In the genomic region with DNA sequence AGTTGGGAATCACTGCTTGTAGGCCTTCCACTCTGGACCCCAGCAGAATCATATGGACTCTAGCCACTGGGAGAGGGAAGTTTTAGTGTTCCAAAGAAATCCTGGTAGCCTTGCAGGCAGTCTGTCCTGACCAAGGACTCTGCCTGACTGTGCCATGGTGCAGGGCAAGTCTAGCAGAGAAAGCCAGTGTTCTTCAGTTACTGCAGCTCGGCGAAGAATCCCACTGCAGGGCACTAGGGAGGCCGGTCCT, we compare ENCODE assay signal across 8 cellular contexts. TPM values are rescaled to one million over a fixed set of nuclear protein-coding genes. Genes with fewer than 3 reads are reported as not detected.
DNase-seq lines count a peak whose midpoint lies in the region; ATAC-seq lines count a peak whose summit lies in the region.

No MANE protein-coding gene starts in this region.

- no peak for DNase-seq in activated naive CD4-positive, alpha-beta T cell treated with anti-CD3 and anti-CD28 coated beads for 36 hours
- no peak for DNase-seq in activated naive CD4-positive, alpha-beta T cell treated with anti-CD3 and anti-CD28 coated beads, Interleukin-2, amount 50 U/mL, for 16 hours
- DNase-seq in activated T-helper 1 cell treated with anti-CD3 and anti-CD28 coated beads, Interleukin-12 subunit alpha, Interleukin-12 subunit beta, Interleukin-2, Interleukin-4 antibody, amounts not matched to agents 30 ng/mL and 10 ng/mL and 1 ng/mL, durations not matched to agents 14 hours and 24 hours and 36 hours (ENCODE audit: low spot score): no peak
- DNase-seq in stimulated activated naive CD8-positive, alpha-beta T cell treated with anti-CD3 and anti-CD28 coated beads, Interleukin-15, amount 100 ng/mL, for 72 hours: no peak
- no peak for DNase-seq in AG08395 (ENCODE audit: low spot score)
- DNase-seq in OCI-M2 (lab: John Stamatoyannopoulos, UW; ENCODE audit: unreplicated experiment): no peak
- DNase-seq in NCI-H1092 treated with DMSO at 0.1 percent for 48 hours (lab: John Stamatoyannopoulos, UW): no peak

- intact Hi-C loops in activated naive CD4-positive, alpha-beta T cell treated with anti-CD3 and anti-CD28 coated beads for 36 hours (cut with micrococcal nuclease): loop anchor here (5.0 kb wide), 1 partner anchor 621 kb away; no protein-coding TSS in a partner anchor
- intact Hi-C loops in activated T-helper 1 cell treated with anti-CD3 and anti-CD28 coated beads, Interleukin-12 subunit alpha, Interleukin-12 subunit beta, Interleukin-2, Interleukin-4 antibody, amounts not matched to agents 30 ng/mL and 10 ng/mL and 1 ng/mL, durations not matched to agents 14 hours and 24 hours and 36 hours (cut with micrococcal nuclease): loop anchor here (1.0 to 5.0 kb wide), 7 partner anchors 11 to 808 kb away; partner anchors contain the start of genes CTNNA1, EGR1, ETF1 and PAIP2

- CTCF ChIA-PET in activated naive CD4-positive, alpha-beta T cell treated with anti-CD3 and anti-CD28 coated beads for 36 hours (lab: Charles Lee): interaction anchor here (1.0 kb wide), 1 partner anchor 27 kb away, joined by 3 read pairs; no protein-coding TSS in a partner anchor

- peaks cover 32% of the 10 kb centered on the region for H3K36me3 ChIP-seq in iPS-18a (ENCODE audit: control insufficient read depth, low read depth, low read length)

- no peaks in the 10 kb centered on the region for H3K9me3 Mint-ChIP-seq in activated naive CD4-positive, alpha-beta T cell treated with anti-CD3 and anti-CD28 coated beads for 36 hours
- H3K9me3 Mint-ChIP-seq in activated T-helper 1 cell treated with anti-CD3 and anti-CD28 coated beads, Interleukin-12 subunit alpha, Interleukin-12 subunit beta, Interleukin-2, Interleukin-4 antibody, amounts not matched to agents 30 ng/mL and 10 ng/mL and 1 ng/mL, durations not matched to agents 14 hours and 24 hours and 36 hours: no peaks in the 10 kb centered on the region
- no peaks in the 10 kb centered on the region for H3K9me3 Mint-ChIP-seq in stimulated activated naive CD8-positive, alpha-beta T cell treated with anti-CD3 and anti-CD28 coated beads, Interleukin-15, amount 100 ng/mL, for 72 hours

- H3K9ac ChIP-seq in iPS-18a (ENCODE audit: low read length): no peak overlapping the region

- no peaks in the 10 kb centered on the region for H3K9me3 ChIP-seq in iPS-18a (ENCODE audit: control insufficient read depth, low read depth, low read length)

- ATAC-seq in stimulated activated naive CD8-positive, alpha-beta T cell treated with anti-CD3 and anti-CD28 coated beads, Interleukin-15, amount 100 ng/mL, for 72 hours: peak; percentile 41

- H3K27ac Mint-ChIP-seq in activated naive CD4-positive, alpha-beta T cell treated with anti-CD3 and anti-CD28 coated beads for 36 hours: peak overlapping the region; percentile 21
- peak overlapping the region; percentile 82 for H3K27ac Mint-ChIP-seq in activated T-helper 1 cell treated with anti-CD3 and anti-CD28 coated beads, Interleukin-12 subunit alpha, Interleukin-12 subunit beta, Interleukin-2, Interleukin-4 antibody, amounts not matched to agents 30 ng/mL and 10 ng/mL and 1 ng/mL, durations not matched to agents 14 hours and 24 hours and 36 hours
- peak overlapping the region; percentile 5 to 61 for H3K27ac Mint-ChIP-seq in stimulated activated naive CD8-positive, alpha-beta T cell treated with anti-CD3 and anti-CD28 coated beads, Interleukin-15, amount 100 ng/mL, for 72 hours

- H3K27me3 ChIP-seq in iPS-18a (ENCODE audit: control insufficient read depth, insufficient read depth, low read length): no peaks in the 10 kb centered on the region

- no peak overlapping the region for H3K27ac ChIP-seq in iPS-18a (ENCODE audit: low read length)

- peak overlapping the region; percentile 93 for H3K4me3 Mint-ChIP-seq in activated naive CD4-positive, alpha-beta T cell treated with anti-CD3 and anti-CD28 coated beads for 36 hours
- H3K4me3 Mint-ChIP-seq in activated T-helper 1 cell treated with anti-CD3 and anti-CD28 coated beads, Interleukin-12 subunit alpha, Interleukin-12 subunit beta, Interleukin-2, Interleukin-4 antibody, amounts not matched to agents 30 ng/mL and 10 ng/mL and 1 ng/mL, durations not matched to agents 14 hours and 24 hours and 36 hours: peak overlapping the region; percentile 96
- peak overlapping the region; percentile 90 to 94 for H3K4me3 Mint-ChIP-seq in stimulated activated naive CD8-positive, alpha-beta T cell treated with anti-CD3 and anti-CD28 coated beads, Interleukin-15, amount 100 ng/mL, for 72 hours

- peaks cover 47% of the 10 kb centered on the region for H3K4me1 Mint-ChIP-seq in activated naive CD4-positive, alpha-beta T cell treated with anti-CD3 and anti-CD28 coated beads for 36 hours (ENCODE audit: low read depth)
- H3K4me1 Mint-ChIP-seq in activated T-helper 1 cell treated with anti-CD3 and anti-CD28 coated beads, Interleukin-12 subunit alpha, Interleukin-12 subunit beta, Interleukin-2, Interleukin-4 antibody, amounts not matched to agents 30 ng/mL and 10 ng/mL and 1 ng/mL, durations not matched to agents 14 hours and 24 hours and 36 hours (ENCODE audit: low read depth): peaks cover 50% of the 10 kb centered on the region
- H3K4me1 Mint-ChIP-seq in stimulated activated naive CD8-positive, alpha-beta T cell treated with anti-CD3 and anti-CD28 coated beads, Interleukin-15, amount 100 ng/mL, for 72 hours: peaks cover 72% of the 10 kb centered on the region

- peak overlapping the region; percentile 99 for H3K4me3 ChIP-seq in iPS-18a (ENCODE audit: low read length)

- peaks cover 35% of the 10 kb centered on the region for H3K4me1 ChIP-seq in iPS-18a (ENCODE audit: control insufficient read depth, low read depth, low read length)

- H3K27me3 Mint-ChIP-seq in activated naive CD4-positive, alpha-beta T cell treated with anti-CD3 and anti-CD28 coated beads for 36 hours (ENCODE audit: low read depth): no peaks in the 10 kb centered on the region
- peaks cover 9% of the 10 kb centered on the region for H3K27me3 Mint-ChIP-seq in activated T-helper 1 cell treated with anti-CD3 and anti-CD28 coated beads, Interleukin-12 subunit alpha, Interleukin-12 subunit beta, Interleukin-2, Interleukin-4 antibody, amounts not matched to agents 30 ng/mL and 10 ng/mL and 1 ng/mL, durations not matched to agents 14 hours and 24 hours and 36 hours (ENCODE audit: insufficient read depth)
- no peaks in the 10 kb centered on the region for H3K27me3 Mint-ChIP-seq in stimulated activated naive CD8-positive, alpha-beta T cell treated with anti-CD3 and anti-CD28 coated beads, Interleukin-15, amount 100 ng/mL, for 72 hours

- H3K36me3 Mint-ChIP-seq in activated naive CD4-positive, alpha-beta T cell treated with anti-CD3 and anti-CD28 coated beads for 36 hours (ENCODE audit: low read depth): peaks cover 31% of the 10 kb centered on the region
- H3K36me3 Mint-ChIP-seq in activated T-helper 1 cell treated with anti-CD3 and anti-CD28 coated beads, Interleukin-12 subunit alpha, Interleukin-12 subunit beta, Interleukin-2, Interleukin-4 antibody, amounts not matched to agents 30 ng/mL and 10 ng/mL and 1 ng/mL, durations not matched to agents 14 hours and 24 hours and 36 hours (ENCODE audit: low read depth): peaks cover 28% of the 10 kb centered on the region

RNA-seq across cellular contexts. Expression of gene MATR3, which starts 20.3 kb away (rescaled TPM):
- 100 to 1,000 TPM; 137 to 164 TPM for total RNA-seq in activated naive CD4-positive, alpha-beta T cell treated with anti-CD3 and anti-CD28 coated beads for 36 hours
- 232 and 258 TPM in 2 replicates for total RNA-seq in activated T-helper 1 cell treated with anti-CD3 and anti-CD28 coated beads, Interleukin-12 subunit alpha, Interleukin-12 subunit beta, Interleukin-2, Interleukin-4 antibody, amounts not matched to agents 30 ng/mL and 10 ng/mL and 1 ng/mL, durations not matched to agents 14 hours and 24 hours and 36 hours

Comparison
In these comparisons a context has a peak if more than half of its experiments do, and no peak if none do; other contexts are left out.
1. H3K27ac Mint-ChIP-seq: peak in every context shown above with its lines; median percentile 82 in activated T-helper 1 cell treated with anti-CD3 and anti-CD28 coated beads, Interleukin-12 subunit alpha, Interleukin-12 subunit beta, Interleukin-2, Interleukin-4 antibody, amounts not matched to agents 30 ng/mL and 10 ng/mL and 1 ng/mL, durations not matched to agents 14 hours and 24 hours and 36 hours; 33 in stimulated activated naive CD8-positive, alpha-beta T cell treated with anti-CD3 and anti-CD28 coated beads, Interleukin-15, amount 100 ng/mL, for 72 hours; 21 in activated naive CD4-positive, alpha-beta T cell treated with anti-CD3 and anti-CD28 coated beads for 36 hours.